ENCODE assay signal across 13 cellular contexts in the genomic region with DNA sequence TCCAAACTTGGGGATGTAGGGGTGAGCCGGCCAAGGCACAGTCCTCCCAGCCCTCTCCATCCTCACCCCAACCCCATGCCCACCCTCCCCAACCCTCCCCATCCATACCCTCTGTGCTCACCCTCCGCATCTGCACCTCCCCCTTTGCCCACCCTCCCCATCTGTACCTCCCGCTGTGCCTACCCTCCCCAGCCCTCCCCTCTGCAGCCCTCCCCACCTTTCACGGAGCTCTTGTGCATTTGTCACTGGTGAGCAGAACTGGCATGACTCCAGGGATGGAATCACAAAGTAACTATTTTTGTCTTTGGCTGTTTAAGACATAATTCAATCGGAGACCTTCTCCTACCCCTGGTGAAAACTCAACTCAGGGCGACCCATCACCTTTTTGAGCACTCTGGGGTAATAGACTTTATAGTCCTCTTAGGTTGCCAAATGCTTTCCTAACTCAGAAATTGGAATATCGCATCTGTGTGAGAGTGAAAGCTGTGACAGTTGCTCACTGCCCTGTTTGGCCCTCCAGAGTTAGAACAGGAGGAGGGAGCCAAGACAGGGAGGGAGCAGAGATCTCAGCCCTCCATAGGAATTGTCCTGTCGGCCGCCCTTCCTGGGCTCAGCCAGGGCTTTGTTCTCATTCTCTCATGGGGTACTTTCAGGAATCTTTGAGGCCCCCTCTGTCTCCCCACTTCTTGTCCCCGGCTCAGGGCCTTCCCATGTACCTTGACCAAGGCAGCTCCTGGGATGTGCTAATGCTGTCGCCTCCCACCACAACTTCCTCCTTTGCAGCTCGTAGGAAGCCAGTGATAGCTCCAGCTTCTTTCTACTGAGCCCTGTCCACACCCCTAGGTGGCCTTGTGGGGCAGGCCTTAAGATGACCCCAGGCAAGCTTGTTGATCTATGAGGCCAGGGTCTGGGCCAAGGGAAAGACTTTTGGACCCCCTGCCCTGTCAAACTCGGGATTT. TPM values are rescaled to one million over a fixed set of nuclear protein-coding genes. Genes with fewer than 3 reads are reported as not detected.
A peak's percentile ranks its signal among the peaks of the same experiment; 100 is the strongest.
DNase-seq lines count a peak whose midpoint lies in the region; ATAC-seq and TF ChIP-seq lines count a peak whose summit lies in the region.
"Had no signal": no experiment of that assay in that cellular context is flagged by ENCODE, and none has a peak within 500 bp of the region (broad histone marks: within the 10 kb centered on the region; RNA-seq: fewer than 3 reads in every experiment).

No MANE protein-coding gene starts in this region.

- H3K4me3 ChIP-seq in heart right ventricle = no peak overlapping the region
- H3K4me3 ChIP-seq: tibial nerve had no signal

- no peaks in the 10 kb centered on the region for H3K27me3 Mint-ChIP-seq in T-helper 2 cell treated with Interferon-gamma antibody and Interleukin-4, amounts not matched to agents 5 μg/mL and 100 μg/mL, for 36 hours (ENCODE audit: low read depth)
- no peaks in the 10 kb centered on the region for H3K27me3 Mint-ChIP-seq in stimulated activated naive B cell treated with anti-CD40 and anti-IgM and Interleukin-4, amounts not matched to agents 10 μg/mL and 1 μg/mL and 100 μg/mL, for 72 hours

- H3K4me3 Mint-ChIP-seq in T-helper 2 cell treated with Interferon-gamma antibody and Interleukin-4, amounts not matched to agents 5 μg/mL and 100 μg/mL, for 36 hours = no peak overlapping the region
- no peak overlapping the region for H3K4me3 Mint-ChIP-seq in stimulated activated naive B cell treated with anti-CD40 and anti-IgM and Interleukin-4, amounts not matched to agents 10 μg/mL and 1 μg/mL and 100 μg/mL, for 72 hours

- peaks cover 70% of the 10 kb centered on the region for H3K4me1 Mint-ChIP-seq in T-helper 2 cell treated with Interferon-gamma antibody and Interleukin-4, amounts not matched to agents 5 μg/mL and 100 μg/mL, for 36 hours (ENCODE audit: low read depth)
- H3K4me1 Mint-ChIP-seq in stimulated activated naive B cell treated with anti-CD40 and anti-IgM and Interleukin-4, amounts not matched to agents 10 μg/mL and 1 μg/mL and 100 μg/mL, for 72 hours = peaks cover 16 to 17% of the 10 kb centered on the region in 2 donors

- no peaks in the 10 kb centered on the region for H3K9me3 ChIP-seq in heart right ventricle
- H3K9me3 ChIP-seq: tibial nerve had no signal

- peaks cover 0 to 85% (median 6%) of the 10 kb centered on the region in 9 donors for H3K36me3 ChIP-seq in heart right ventricle

- peak; percentile 51 for DNase-seq in activated CD8-positive, alpha-beta memory T cell treated with anti-CD3 and anti-CD28 coated beads for 24 hours
- no peak for DNase-seq in activated CD8-positive, alpha-beta memory T cell treated with anti-CD3 and anti-CD28 coated beads, Interleukin-2, amount 50 U/mL, for 4 hours
- DNase-seq in T-helper 2 cell treated with Interferon-gamma antibody and Interleukin-4, amounts not matched to agents 5 μg/mL and 100 μg/mL, for 36 hours (ENCODE audit: low spot score) = no peak
- DNase-seq in heart right ventricle = peak in 1 of 2 donors; percentile 41
- DNase-seq in stimulated activated naive B cell treated with anti-CD40 and anti-IgM and Interleukin-4, amounts not matched to agents 10 μg/mL and 1 μg/mL and 100 μg/mL, for 72 hours = no peak
- no peak for DNase-seq in occipital lobe (lab: John Stamatoyannopoulos, UW)
- DNase-seq in HPDE6-E6E7 (ENCODE audit: extremely low spot score) = no peak
- DNase-seq: activated CD4-positive, alpha-beta T cell treated with anti-CD3 and anti-CD28 coated beads for 1 hour; amniotic stem cell; DMS79; glutamatergic neuron had no signal

- H3K4me1 ChIP-seq in heart right ventricle = peaks cover 5 to 49% (median 26%) of the 10 kb centered on the region in 9 donors

- WGBS in heart right ventricle, 2 donors = 43 to 56% methylated on average over 13 of the region's 13 CpGs

- no peak for TF ChIP-seq CTCF in heart right ventricle (IDR thresholded peaks at IDR 0.05)

- peak overlapping the region; percentile 75 for H3K27ac Mint-ChIP-seq in T-helper 2 cell treated with Interferon-gamma antibody and Interleukin-4, amounts not matched to agents 5 μg/mL and 100 μg/mL, for 36 hours
- peak overlapping the region; percentile 37 for H3K27ac Mint-ChIP-seq in stimulated activated naive B cell treated with anti-CD40 and anti-IgM and Interleukin-4, amounts not matched to agents 10 μg/mL and 1 μg/mL and 100 μg/mL, for 72 hours

- intact Hi-C loops in heart right ventricle (cut with DNase I) = no loop called here

- peak in 7 of 8 donors; percentile 22 to 83 (median 69) for ATAC-seq in heart right ventricle
- ATAC-seq in stimulated activated naive B cell treated with anti-CD40 and anti-IgM and Interleukin-4, amounts not matched to agents 10 μg/mL and 1 μg/mL and 100 μg/mL, for 72 hours (replicated peaks) = no peak
- ATAC-seq in HG03039 (IDR thresholded peaks at IDR 0.05; ENCODE audit: unreplicated experiment) = no peak

- H3K36me3 Mint-ChIP-seq in T-helper 2 cell treated with Interferon-gamma antibody and Interleukin-4, amounts not matched to agents 5 μg/mL and 100 μg/mL, for 36 hours (ENCODE audit: low read depth) = peaks cover 86% of the 10 kb centered on the region
- peaks cover 54 to 77% of the 10 kb centered on the region in 2 donors for H3K36me3 Mint-ChIP-seq in stimulated activated naive B cell treated with anti-CD40 and anti-IgM and Interleukin-4, amounts not matched to agents 10 μg/mL and 1 μg/mL and 100 μg/mL, for 72 hours

- H3K27me3 ChIP-seq in heart right ventricle = no peaks in the 10 kb centered on the region
- H3K27me3 ChIP-seq: tibial nerve had no signal

- H3K9me3 Mint-ChIP-seq in T-helper 2 cell treated with Interferon-gamma antibody and Interleukin-4, amounts not matched to agents 5 μg/mL and 100 μg/mL, for 36 hours = no peaks in the 10 kb centered on the region
- no peaks in the 10 kb centered on the region for H3K9me3 Mint-ChIP-seq in stimulated activated naive B cell treated with anti-CD40 and anti-IgM and Interleukin-4, amounts not matched to agents 10 μg/mL and 1 μg/mL and 100 μg/mL, for 72 hours

- H3K27ac ChIP-seq in heart right ventricle = peak overlapping the region in 9 of 10 donors; percentile 10 to 74 (median 63)
- H3K27ac ChIP-seq: tibial nerve had no signal

RNA-seq across cellular contexts. Expression of a gene that starts 36.2 kb away (rescaled TPM):
- total RNA-seq in heart right ventricle = 10 to 100 TPM; 15.2 to 35.1 (median 25.9) TPM
- 1 to 10 TPM; 4.4 to 5.8 TPM for polyA plus RNA-seq in heart right ventricle
- total RNA-seq in occipital lobe = 12.8 TPM

Comparison
In these comparisons a context has a peak if more than half of its experiments do, and no peak if none do; other contexts are left out.
1. ATAC-seq: peak in heart right ventricle (7 of 8); none in stimulated activated naive B cell treated with anti-CD40 and anti-IgM and Interleukin-4, amounts not matched to agents 10 μg/mL and 1 μg/mL and 100 μg/mL, for 72 hours (0 of 2) and HG03039 (single experiment).